Comparison of ENCODE assay signal across 8 cellular contexts in the genomic region with DNA sequence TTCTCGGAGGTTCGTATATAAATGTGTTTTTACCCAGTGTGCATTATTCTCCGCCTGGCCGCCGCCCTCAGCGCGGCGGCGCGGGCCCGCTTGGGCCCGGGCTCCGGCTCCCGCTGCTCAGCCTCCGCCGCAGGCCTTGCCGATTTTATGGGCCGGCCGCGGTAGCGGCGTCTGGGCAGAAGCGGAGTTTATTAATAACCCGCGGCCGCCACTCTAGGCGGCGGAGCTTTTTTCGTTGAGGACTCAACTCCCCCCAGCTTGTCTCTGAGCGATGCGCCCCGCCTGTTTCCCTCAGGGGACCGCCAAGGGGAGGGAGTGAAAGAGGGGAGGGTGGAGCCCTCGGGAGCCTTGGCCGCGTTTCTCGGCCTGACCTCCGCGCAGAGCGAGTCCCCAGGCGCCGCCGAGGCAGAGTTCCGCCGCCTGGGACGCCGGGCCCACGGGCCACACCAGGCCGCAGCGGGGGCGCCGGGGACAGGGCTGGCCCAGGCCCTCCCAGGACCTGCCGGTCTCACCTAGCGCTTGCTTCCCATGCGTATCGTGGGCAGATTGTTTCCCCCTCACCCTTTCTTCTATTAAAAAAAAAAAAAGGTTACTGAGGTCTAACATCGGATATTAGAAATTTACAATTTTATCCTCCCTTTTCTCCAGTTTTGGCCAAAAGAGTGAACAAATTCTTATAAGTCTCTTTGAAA. TPM values are rescaled to one million over a fixed set of nuclear protein-coding genes. Genes with fewer than 3 reads are reported as not detected.
DNase-seq lines count a peak whose midpoint lies in the region; ATAC-seq and TF ChIP-seq lines count a peak whose summit lies in the region.

No MANE protein-coding gene starts in this region.

- peak overlapping the region; percentile 61 for H3K4me3 Mint-ChIP-seq in chondrocyte (ENCODE audit: unreplicated experiment)

- H3K9me3 Mint-ChIP-seq in chondrocyte (ENCODE audit: low read depth): peaks cover 5% of the 10 kb centered on the region

- peak overlapping the region; percentile 99 for H3K27ac Mint-ChIP-seq in chondrocyte (ENCODE audit: unreplicated experiment)

- TF ChIP-seq CTCF in chondrocyte (IDR thresholded peaks at IDR 0.05): no peak

- peaks cover 4% of the 10 kb centered on the region for H3K36me3 Mint-ChIP-seq in chondrocyte (ENCODE audit: low read depth)

- DNase-seq in AG08396 (ENCODE audit: low spot score) (peak; percentile 90), NCI-H2227 (lab: John Stamatoyannopoulos, UW; ENCODE audit: unreplicated experiment) (peak; percentile 95), chondrocyte (ENCODE audit: low spot score) (peak; percentile 94), kidney glomerular epithelial cell (lab: John Stamatoyannopoulos, UW) (peak; percentile 85)
- DNase-seq in activated CD4-positive, CD25-positive, alpha-beta regulatory T cell treated with anti-CD3 and anti-CD28 coated beads, Interleukin-2, amount 50 U/mL, for 72 hours: peak; percentile 75
- DNase-seq in stimulated activated CD4-positive, alpha-beta T cell treated with anti-CD3 and anti-CD28 coated beads, Interleukin-1b, Interleukin-23, amount 100 ng/mL, for 1 hour (ENCODE audit: low read depth in 2 of 2): peak; percentile 46 to 54

- H3K4me1 Mint-ChIP-seq in chondrocyte (ENCODE audit: low read depth): peaks cover 22% of the 10 kb centered on the region

- peak; percentile 54 for ATAC-seq in GM18909 (IDR thresholded peaks at IDR 0.05; ENCODE audit: poor library complexity, unreplicated experiment)
- peak; percentile 56 for ATAC-seq in HG03139 (IDR thresholded peaks at IDR 0.05; ENCODE audit: unreplicated experiment)

- no peaks in the 10 kb centered on the region for H3K27me3 Mint-ChIP-seq in chondrocyte (ENCODE audit: low read depth)

RNA-seq across cellular contexts. Expression of gene ZNF143, which starts 0.4 kb away (rescaled TPM):
- total RNA-seq in chondrocyte: 16.6 to 23.1 TPM (median 18.9 TPM) in 3 replicates

Comparison
In these comparisons a context has a peak if more than half of its experiments do, and no peak if none do; other contexts are left out.
1. Peak in every context shown above with its lines: DNase-seq and ATAC-seq.